In genomic region chr2:168913171-168913484, GRCh38 we compare ENCODE assay signal across 12 cellular contexts. TPM values are rescaled to one million over a fixed set of nuclear protein-coding genes. Genes with fewer than 3 reads are reported as not detected.
A peak's percentile ranks its signal among the peaks of the same experiment; 100 is the strongest.
DNase-seq lines count a peak whose midpoint lies in the region; ATAC-seq and TF ChIP-seq lines count a peak whose summit lies in the region.
"Had no signal": no experiment of that assay in that cellular context is flagged by ENCODE, and none has a peak within 500 bp of the region (broad histone marks: within the 10 kb centered on the region; RNA-seq: fewer than 3 reads in every experiment).

No MANE protein-coding gene starts in this region.

- DNase-seq in activated naive CD8-positive, alpha-beta T cell treated with anti-CD3 and anti-CD28 coated beads, Interleukin-2, amount 50 U/mL, for 24 hours: no peak
- DNase-seq in astrocyte of the cerebellum (ENCODE audit: low read depth): no peak
- DNase-seq in head of caudate nucleus: no peak
- DNase-seq in ovary: no peak
- no peak for DNase-seq in substantia nigra (lab: John Stamatoyannopoulos, UW)
- DNase-seq: activated CD8-positive, alpha-beta memory T cell treated with anti-CD3 and anti-CD28 coated beads, Interleukin-2, amount 50 U/mL, for 48 hours; effector memory CD4-positive, alpha-beta T cell; lower lobe of right lung had no signal

- peaks cover 9% of the 10 kb centered on the region for H3K4me1 Mint-ChIP-seq in activated naive CD8-positive, alpha-beta T cell (ENCODE audit: low read depth)
- peaks cover 12% of the 10 kb centered on the region for H3K4me1 Mint-ChIP-seq in activated naive CD8-positive, alpha-beta T cell treated with anti-CD3 and anti-CD28 coated beads, Interleukin-2, amount 50 U/mL, for 24 hours

- H3K9ac ChIP-seq in iPS-15b (ENCODE audit: low read depth, low read length) (no peak overlapping the region), stomach smooth muscle (ENCODE audit: low read length in 2 of 2) (peak overlapping the region in 1 of 2 donors; percentile 55)

- H3K9me3 Mint-ChIP-seq in activated naive CD8-positive, alpha-beta T cell (ENCODE audit: low read depth): no peaks in the 10 kb centered on the region
- H3K9me3 Mint-ChIP-seq in activated naive CD8-positive, alpha-beta T cell treated with anti-CD3 and anti-CD28 coated beads, Interleukin-2, amount 50 U/mL, for 24 hours: no peaks in the 10 kb centered on the region

- intact Hi-C loops in head of caudate nucleus (cut with DNase I) (no loop called here), ovary (cut with DNase I) (loop anchor here in 3 of 4 donors (10.0 kb wide), 2 partner anchors 138 to 568 kb away; no protein-coding TSS in a partner anchor)

- H3K27me3 ChIP-seq in iPS-15b (ENCODE audit: control insufficient read depth, insufficient read depth, low read length) (peaks cover 5% of the 10 kb centered on the region), stomach smooth muscle (ENCODE audit: control insufficient read depth in 1 of 2, insufficient read depth in 2 of 2, low read length in 2 of 2) (no peaks in the 10 kb centered on the region), ovary (no peaks in the 10 kb centered on the region)

- 23 to 55% (median 32%) methylated on average over 8 of the region's 8 CpGs for WGBS in ovary, 3 donors

- H3K4me1 ChIP-seq in iPS-15b (ENCODE audit: control insufficient read depth, insufficient read depth, low read length) (peaks cover 28% of the 10 kb centered on the region), stomach smooth muscle (ENCODE audit: control insufficient read depth, insufficient read depth, low read length) (no peaks in the 10 kb centered on the region), ovary (ENCODE audit: insufficient read depth) (peaks cover 2% of the 10 kb centered on the region)

- TF ChIP-seq CTCF in astrocyte of the cerebellum (IDR thresholded peaks at IDR 0.05; ENCODE audit: low read depth, low read length, missing control alignments) (no peak), ovary (IDR thresholded peaks at IDR 0.05) (no peak)

- peaks cover 3% of the 10 kb centered on the region for H3K36me3 Mint-ChIP-seq in activated naive CD8-positive, alpha-beta T cell
- H3K36me3 Mint-ChIP-seq in activated naive CD8-positive, alpha-beta T cell treated with anti-CD3 and anti-CD28 coated beads, Interleukin-2, amount 50 U/mL, for 24 hours (ENCODE audit: low read depth): no peaks in the 10 kb centered on the region

- H3K36me3 ChIP-seq in iPS-15b (ENCODE audit: control insufficient read depth, insufficient read depth, low read length) (no peaks in the 10 kb centered on the region), stomach smooth muscle (ENCODE audit: control insufficient read depth in 2 of 2, insufficient read depth in 2 of 2, low read length in 2 of 2) (no peaks in the 10 kb centered on the region), ovary (no peaks in the 10 kb centered on the region)
- H3K36me3 ChIP-seq: lower lobe of right lung had no signal

- H3K27ac ChIP-seq in stomach smooth muscle (ENCODE audit: low read length) (no peak overlapping the region), ovary (no peak overlapping the region), substantia nigra (ENCODE audit: low read depth, low read length, poor library complexity, severe bottlenecking) (no peak overlapping the region)
- H3K27ac ChIP-seq: lower lobe of right lung had no signal

- no peak overlapping the region for H3K27ac Mint-ChIP-seq in activated naive CD8-positive, alpha-beta T cell
- H3K27ac Mint-ChIP-seq in activated naive CD8-positive, alpha-beta T cell treated with anti-CD3 and anti-CD28 coated beads, Interleukin-2, amount 50 U/mL, for 24 hours: no peak overlapping the region

- H3K4me3 ChIP-seq in astrocyte of the cerebellum (ENCODE audit: low read depth, low read length) (peak overlapping the region; percentile 44), iPS-15b (ENCODE audit: low read depth, low read length) (peak overlapping the region; percentile 60), stomach smooth muscle (ENCODE audit: low read length in 2 of 2) (peak overlapping the region; percentile 58 to 68), ovary (no peak overlapping the region)
- H3K4me3 ChIP-seq: K562, lower lobe of right lung had no signal

- in situ Hi-C loops in astrocyte of the cerebellum (cut with HindIII; ENCODE audit: low sequenced_read_pairs): loop anchor here (10.0 kb wide), 1 partner anchor 588 kb away; no protein-coding TSS in a partner anchor

- TF ChIP-seq EP300 in ovary (IDR thresholded peaks at IDR 0.05): no peak

- TF ChIP-seq POLR2A in ovary (IDR thresholded peaks at IDR 0.05): no peak

- H3K27me3 Mint-ChIP-seq in activated naive CD8-positive, alpha-beta T cell: peaks cover 4% of the 10 kb centered on the region
- peaks cover 27% of the 10 kb centered on the region for H3K27me3 Mint-ChIP-seq in activated naive CD8-positive, alpha-beta T cell treated with anti-CD3 and anti-CD28 coated beads, Interleukin-2, amount 50 U/mL, for 24 hours

- H3K4me3 Mint-ChIP-seq in activated naive CD8-positive, alpha-beta T cell: peak overlapping the region; percentile 67
- no peak overlapping the region for H3K4me3 Mint-ChIP-seq in activated naive CD8-positive, alpha-beta T cell treated with anti-CD3 and anti-CD28 coated beads, Interleukin-2, amount 50 U/mL, for 24 hours

- no peak for ATAC-seq in activated naive CD8-positive, alpha-beta T cell treated with anti-CD3 and anti-CD28 coated beads, Interleukin-2, amount 50 U/mL, for 24 hours
- ATAC-seq: K562 had no signal

- H3K9me3 ChIP-seq in iPS-15b (ENCODE audit: control insufficient read depth, insufficient read depth, low read length) (peaks cover 2% of the 10 kb centered on the region), stomach smooth muscle (ENCODE audit: control insufficient read depth in 2 of 2, low read length in 2 of 2) (no peaks in the 10 kb centered on the region), ovary (no peaks in the 10 kb centered on the region)
- H3K9me3 ChIP-seq: lower lobe of right lung had no signal

RNA-seq across cellular contexts. Expression of gene G6PC2, which starts 12.0 kb away (rescaled TPM):
- total RNA-seq in ovary: under 1 TPM in 1 of 7 donors, not detected in 6; 0.57 TPM
- polyA plus RNA-seq in ovary: not detected
- total RNA-seq: K562, lower lobe of right lung had no signal

RNA-seq across cellular contexts. Expression of gene SPC25, which starts 22.9 kb away (rescaled TPM):
- 1 to 10 TPM in 2 of 7 donors, under 1 TPM in 5; 0.34 to 2.4 (median 0.66) TPM for total RNA-seq in ovary
- polyA plus RNA-seq in ovary: 1 to 10 TPM in 1 of 2 donors, under 1 TPM in 1; 0.85 to 1.3 TPM
